ENCODE assay signal across 9 cellular contexts in the genomic region with DNA sequence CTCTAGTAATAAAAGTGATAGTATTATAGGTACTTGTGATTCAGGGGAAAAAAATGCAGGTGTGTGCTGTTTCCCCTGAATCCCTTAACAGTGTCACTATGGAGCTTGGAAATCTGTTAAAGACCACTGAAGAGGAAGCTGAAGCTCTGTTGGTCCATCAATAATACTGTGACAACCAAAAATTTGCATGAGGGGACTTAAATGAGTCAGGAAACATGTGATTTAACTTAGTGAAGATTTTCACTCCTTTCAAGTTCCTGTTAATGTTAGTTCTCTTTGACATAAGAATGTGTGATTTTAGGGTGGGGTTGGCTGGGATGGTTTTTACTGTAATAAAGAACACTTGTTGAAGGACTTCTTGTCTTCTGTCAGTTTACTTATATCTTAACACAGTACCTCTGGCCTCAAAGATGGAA. TPM values are rescaled to one million over a fixed set of nuclear protein-coding genes. Genes with fewer than 3 reads are reported as not detected.
DNase-seq lines count a peak whose midpoint lies in the region; ATAC-seq, FAIRE-seq and TF ChIP-seq lines count a peak whose summit lies in the region.
"Had no signal": no experiment of that assay in that cellular context is flagged by ENCODE, and none has a peak within 500 bp of the region (broad histone marks: within the 10 kb centered on the region; RNA-seq: fewer than 3 reads in every experiment).

No MANE protein-coding gene starts in this region.

- TF ChIP-seq EP300 in K562 (IDR thresholded peaks at IDR 0.05; ENCODE audit: low read length) = no peak

- no peak for TF ChIP-seq RAD21 in K562 (CRISPR knock-in tag; conservative IDR thresholded peaks at IDR 0.05 in 1 of 2, IDR thresholded peaks at IDR 0.05 in 1 of 2)

- peaks cover 4 to 18% of the 10 kb centered on the region in 2 experiments; a peak in 4 of 5 replicates for H3K4me1 ChIP-seq in K562 (replicated peaks in 1 of 2; ENCODE audit: control insufficient read depth in 2 of 2, insufficient read depth in 2 of 2, low read length in 2 of 2)

- no peak overlapping the region for H3K9ac ChIP-seq in K562 (ENCODE audit: insufficient read depth in 1 of 2, low read depth in 2 of 2, low read length in 2 of 2)

- POLR2A ChIA-PET in K562 (lab: Yijun Ruan, JAX) = no interaction called here

- CTCF ChIA-PET in K562 (lab: Yijun Ruan, JAX; ENCODE audit: low intra/inter-chr PET ratio) = no interaction called here

- H2AFZ ChIP-seq in K562 (ENCODE audit: low read depth, low read length) = no peak overlapping the region

- intact Hi-C loops in K562 (cut with micrococcal nuclease) = no loop called here

- H3K27ac ChIP-seq in K562 (ENCODE audit: extremely low read depth, low read depth, low read length) = no peak overlapping the region

- FAIRE-seq in GM12891 (lab: Jason Lieb, UNC) (no peak), K562 (lab: Jason Lieb, UNC) (no peak)

- no peaks in the 10 kb centered on the region for H3K36me3 ChIP-seq in K562 (ENCODE audit: control insufficient read depth, insufficient read depth, low read length)

- TF ChIP-seq POLR2A in GM12891 (IDR thresholded peaks at IDR 0.05; ENCODE audit: low read depth, low read length) = 0 out of 2 replicates have a peak, but pooled peaks have one; percentile 27
- no peak for TF ChIP-seq POLR2A in K562 (conservative IDR thresholded peaks at IDR 0.05)

- H3K79me2 ChIP-seq in K562 (ENCODE audit: control insufficient read depth, insufficient read depth, low read length) = no peaks in the 10 kb centered on the region

- no peaks in the 10 kb centered on the region for H4K20me1 ChIP-seq in K562 (replicated peaks; ENCODE audit: control insufficient read depth, insufficient read depth, low read length)

- no peak for TF ChIP-seq CTCF in K562 (IDR thresholded peaks at IDR 0.05 in 2 of 3, conservative IDR thresholded peaks at IDR 0.05 in 1 of 3; ENCODE audit: insufficient read depth in 2 of 3, low read depth in 1 of 3, low read length in 3 of 3)

- H3K9me3 ChIP-seq in K562 (replicated peaks; ENCODE audit: control insufficient read depth, insufficient read depth, low read depth, low read length) = no peaks in the 10 kb centered on the region

- H3K4me2 ChIP-seq in K562 (ENCODE audit: insufficient read depth, low read length) = no peak overlapping the region

- H3K27me3 ChIP-seq in K562 (ENCODE audit: control insufficient read depth in 2 of 2, insufficient read depth in 2 of 2, low read length in 2 of 2) = no peaks in the 10 kb centered on the region

- no TSS peak for BruUV-seq in K562 (replicated peaks; lab: Mats Ljungman, UMichigan)

- in situ Hi-C loops in K562 (cut with MboI) = loop anchor here (5.0 kb wide), 1 partner anchor 250 kb away; no protein-coding TSS in a partner anchor

- ATAC-seq in GM19455 (IDR thresholded peaks at IDR 0.05; ENCODE audit: unreplicated experiment) (peak; percentile 50), HG03354 (IDR thresholded peaks at IDR 0.05; ENCODE audit: poor library complexity, severe bottlenecking, unreplicated experiment) (peak; percentile 68), K562 (no peak)

- no peaks in the 10 kb centered on the region for H3K9me1 ChIP-seq in K562 (ENCODE audit: control insufficient read depth, insufficient read depth, low read length)

- DNase-seq in GM12891 (ENCODE audit: insufficient read length, low spot score) = no peak
- no peak for DNase-seq in K562 (ENCODE audit: extremely low read depth in 1 of 4, low spot score in 3 of 4)
- no peak for DNase-seq in retina
- DNase-seq in T-helper 9 cell = no peak
- no peak for DNase-seq in NCI-H2029 (lab: John Stamatoyannopoulos, UW)
- no peak for DNase-seq in NCI-H2081 treated with DMSO at 0.1 percent for 48 hours (lab: John Stamatoyannopoulos, UW)
- DNase-seq: Kasumi-1 had no signal

- H3K4me3 ChIP-seq in K562 = no peak overlapping the region

TF ChIP-seq in GM12891, 5 proteins besides CTCF, POLR2A, EP300 and RAD21:
- TF ChIP-seq PAX5 (IDR thresholded peaks at IDR 0.05; ENCODE audit: insufficient read depth, low read length, severe bottlenecking) = no peak
- TF ChIP-seq SPI1 (IDR thresholded peaks at IDR 0.05; ENCODE audit: low read depth, low read length) = peak; percentile 42
- TF ChIP-seq TAF1 (IDR thresholded peaks at IDR 0.05; ENCODE audit: low read depth, low read length) = no peak
- TF ChIP-seq POU2F2 (IDR thresholded peaks at IDR 0.05; ENCODE audit: low read depth, low read length) = peak; percentile 96

TF ChIP-seq in K562, 482 proteins besides CTCF, POLR2A, EP300 and RAD21:
- peak; percentile 25; the same call in 1 of the 2 replicates for TF ChIP-seq PKNOX1 (IDR thresholded peaks at IDR 0.05)
- TF ChIP-seq PCBP1 (IDR thresholded peaks at IDR 0.05; ENCODE audit: low read depth, low read length, poor library complexity, severe bottlenecking) = no peak
- TF ChIP-seq MEIS2 (IDR thresholded peaks at IDR 0.05; ENCODE audit: partially characterized antibody) = peak; percentile 38
TF ChIP-seq in K562: peak in this region for 2.

RNA-seq across cellular contexts. Expression of gene VANGL2, which starts 32.0 kb away (rescaled TPM):
- 0.78 TPM for polyA plus RNA-seq in GM12891 (2012; ENCODE audit: low read depth, missing spikeins)
- 3.7 and 6.1 TPM in 2 replicates for total RNA-seq in K562 (2011; cell fraction: chromatin; rRNA removed; ENCODE audit: low replicate concordance)
- 3.4 and 4.8 TPM in 2 replicates for total RNA-seq in K562 (2011; cell fraction: nucleolus; rRNA removed)
- total RNA-seq in K562 (2011; cell fraction: nucleoplasm; rRNA removed) = 6.5 and 8.4 TPM in 2 replicates
- total RNA-seq in K562 (2014; rRNA removed) (0.82 and 1.1 TPM in 2 replicates), K562 (2014; rRNA removed; fragmentation: Illumina TruSeq; extraction: Trizol) (0.95 and 1.1 TPM in 2 replicates), K562 (2015; rRNA removed; fragmentation: Illumina TruSeq; extraction: Trizol) (0.98 and 1.1 TPM in 2 replicates), K562 (2021) (3.4 and 3.8 TPM in 2 replicates)
- polyA plus RNA-seq in K562 (2011; rRNA removed) (4.0 and 4.4 TPM in 2 replicates), K562 (2014; fragmentation: Illumina TruSeq; extraction: Trizol) (3.5 TPM in 2 replicates), K562 (2014; fragmentation: Nextera tagmentation; extraction: Ambion mirVana) (under 1 TPM; 0.28 to 0.42 TPM), K562 (2014; rRNA removed) (3.7 and 3.9 TPM in 2 replicates)
- polyA plus RNA-seq in K562 (2011; cell fraction: cytosol; rRNA removed) = 6.2 and 6.4 TPM in 2 replicates
- 7.2 and 10.3 TPM in 2 replicates for polyA plus RNA-seq in K562 (2011; cell fraction: nucleus; rRNA removed)
- polyA plus RNA-seq in K562 (2012) = 2.0 and 3.4 TPM in 2 replicates
- polyA minus RNA-seq in K562 (2011; rRNA and poly(A)+ RNA removed) = 2.5 and 3.3 TPM in 2 replicates
- 1.5 and 2.5 TPM in 2 replicates for polyA minus RNA-seq in K562 (2011; cell fraction: cytosol; rRNA and poly(A)+ RNA removed)
- polyA minus RNA-seq in K562 (2011; cell fraction: nucleus; rRNA and poly(A)+ RNA removed) = 1.1 and 1.3 TPM in 2 replicates
